In the genomic region with DNA sequence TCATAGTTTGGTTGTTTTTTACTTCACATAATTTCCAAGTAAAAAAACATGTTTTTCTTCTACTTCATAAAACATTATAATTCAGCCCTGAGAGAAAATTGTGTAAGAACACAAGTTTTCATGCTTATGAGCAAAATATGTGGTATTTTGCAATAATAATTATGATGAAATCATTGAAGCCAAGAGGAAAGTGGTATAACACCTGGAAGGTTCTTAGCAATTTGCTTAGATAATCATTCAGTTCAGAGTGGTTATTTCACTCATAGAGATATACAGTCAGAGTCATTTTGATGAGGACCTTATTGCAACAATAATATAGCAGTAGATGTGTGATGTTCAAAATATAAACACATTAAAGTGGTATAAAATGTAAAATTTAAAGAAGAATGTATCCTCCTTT, we compare ENCODE assay signal across 24 cellular contexts.
"Had no signal": no experiment of that assay in that cellular context is flagged by ENCODE, and none has a peak within 500 bp of the region (broad histone marks: within the 10 kb centered on the region; RNA-seq: fewer than 3 reads in every experiment).

No MANE protein-coding gene starts in this region.

- ATAC-seq: effector memory CD8-positive, alpha-beta T cell; esophagus mucosa; gastrocnemius medialis; left ventricle myocardium superior; lower lobe of right lung; natural killer cell treated with Interleukin-12 subunit alpha and Interleukin-12 subunit beta and Interleukin-15 and Interleukin-18, amount 100 ng/mL, for 72 hours; stimulated activated memory B cell treated with anti-CD40 and anti-IgM and Interleukin-4, amounts not matched to agents 10 μg/mL and 1 μg/mL and 100 μg/mL, for 72 hours; stimulated activated naive CD8-positive, alpha-beta T cell treated with anti-CD3 and anti-CD28 coated beads, Interleukin-15, Interleukin-2, amounts not matched to agents 100 U/mL and 50 U/mL, for 24 hours had no signal

- H3K36me3 ChIP-seq: gastrocnemius medialis, lower lobe of right lung, neutrophil, prostate gland, right atrium auricular region, sigmoid colon, spleen, tibial artery had no signal

- H3K27me3 Mint-ChIP-seq: effector memory CD8-positive, alpha-beta T cell; natural killer cell treated with Interleukin-12 subunit alpha and Interleukin-12 subunit beta and Interleukin-15 and Interleukin-18, amount 100 ng/mL, for 72 hours; stimulated activated memory B cell treated with anti-CD40 and anti-IgM and Interleukin-4, amounts not matched to agents 10 μg/mL and 1 μg/mL and 100 μg/mL, for 72 hours had no signal

- H3K27me3 ChIP-seq: gastrocnemius medialis, neutrophil, right atrium auricular region, sigmoid colon, spleen, testis, tibial artery had no signal

- H3K4me3 Mint-ChIP-seq: effector memory CD8-positive, alpha-beta T cell; natural killer cell treated with Interleukin-12 subunit alpha and Interleukin-12 subunit beta and Interleukin-15 and Interleukin-18, amount 100 ng/mL, for 72 hours; neural crest cell; stimulated activated memory B cell treated with anti-CD40 and anti-IgM and Interleukin-4, amounts not matched to agents 10 μg/mL and 1 μg/mL and 100 μg/mL, for 72 hours; type B pancreatic cell had no signal

- DNase-seq: cortex of kidney; effector memory CD8-positive, alpha-beta T cell; foreskin fibroblast; gastrocnemius medialis; head of caudate nucleus; left ventricle myocardium superior; lower lobe of right lung; sigmoid colon; spleen; stimulated activated CD4-positive, alpha-beta T cell treated with anti-CD3 and anti-CD28 coated beads, Interleukin-4, amount 100 ng/mL, for 4 hours; stimulated activated naive CD8-positive, alpha-beta T cell treated with anti-CD3 and anti-CD28 coated beads, Interleukin-15, Interleukin-2, amounts not matched to agents 100 U/mL and 50 U/mL, for 24 hours; substantia nigra; testis; tibial artery had no signal

- H3K9me3 ChIP-seq: gastrocnemius medialis, lower lobe of right lung, neutrophil, prostate gland, right atrium auricular region, sigmoid colon, spleen, testis, tibial artery had no signal

- H3K27ac Mint-ChIP-seq: effector memory CD8-positive, alpha-beta T cell; natural killer cell treated with Interleukin-12 subunit alpha and Interleukin-12 subunit beta and Interleukin-15 and Interleukin-18, amount 100 ng/mL, for 72 hours; stimulated activated memory B cell treated with anti-CD40 and anti-IgM and Interleukin-4, amounts not matched to agents 10 μg/mL and 1 μg/mL and 100 μg/mL, for 72 hours; type B pancreatic cell had no signal

- H3K4me1 ChIP-seq: gastrocnemius medialis, lower lobe of right lung, prostate gland, right atrium auricular region, sigmoid colon, spleen, testis, tibial artery had no signal

- H3K4me1 Mint-ChIP-seq: neural crest cell; stimulated activated memory B cell treated with anti-CD40 and anti-IgM and Interleukin-4, amounts not matched to agents 10 μg/mL and 1 μg/mL and 100 μg/mL, for 72 hours had no signal

- H3K4me3 ChIP-seq: gastrocnemius medialis, lower lobe of right lung, prostate gland, right atrium auricular region, sigmoid colon, spleen, testis, tibial artery had no signal

- H3K9me3 Mint-ChIP-seq: effector memory CD8-positive, alpha-beta T cell had no signal

- FAIRE-seq: keratinocyte, urothelium cell line had no signal

- H3K27ac ChIP-seq: gastrocnemius medialis, lower lobe of right lung, neutrophil, prostate gland, right atrium auricular region, sigmoid colon, spleen, testis, tibial artery had no signal

- H3K36me3 Mint-ChIP-seq: natural killer cell treated with Interleukin-12 subunit alpha and Interleukin-12 subunit beta and Interleukin-15 and Interleukin-18, amount 100 ng/mL, for 72 hours; stimulated activated memory B cell treated with anti-CD40 and anti-IgM and Interleukin-4, amounts not matched to agents 10 μg/mL and 1 μg/mL and 100 μg/mL, for 72 hours; type B pancreatic cell had no signal
